1 cellular context compared by ENCODE assay signal in the genomic region with DNA sequence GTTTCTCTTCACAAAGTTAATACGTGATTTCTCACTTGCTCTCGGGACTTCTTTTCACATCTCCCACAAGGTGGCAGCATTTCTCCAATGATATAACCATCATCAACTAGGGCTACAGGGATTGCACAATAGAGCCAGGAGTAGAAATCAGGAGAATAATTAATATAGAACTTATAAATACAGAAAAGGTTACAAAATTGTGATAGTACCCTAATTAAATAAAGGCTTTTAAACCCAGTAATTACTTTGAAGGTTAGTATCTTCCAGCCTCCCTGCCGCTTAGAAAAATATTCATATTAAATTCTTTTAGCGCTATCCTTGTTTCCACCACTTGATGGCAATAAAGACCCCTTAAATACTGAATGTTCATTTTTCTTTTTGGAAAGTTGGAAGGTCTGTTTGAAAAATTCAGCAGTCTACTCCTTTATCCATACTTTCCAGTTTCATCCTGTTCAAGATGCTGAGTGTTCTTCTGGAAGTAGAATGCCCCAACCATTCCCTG.
A peak's percentile ranks its signal among the peaks of the same experiment; 100 is the strongest.
TF ChIP-seq lines count a peak whose summit lies in the region.

No MANE protein-coding gene starts in this region.

TF ChIP-seq in HepG2, 621 proteins besides CTCF, POLR2A, EP300 and RAD21 (continued from another document):
- TF ChIP-seq CEBPG (CRISPR knock-in tag; IDR thresholded peaks at IDR 0.05) = peak; percentile 94
- TF ChIP-seq GATAD2A (CRISPR knock-in tag; IDR thresholded peaks at IDR 0.05) = 0 out of 2 replicates have a peak, but pooled peaks have one; percentile 16
- no peak for TF ChIP-seq TOE1 (CRISPR knock-in tag; IDR thresholded peaks at IDR 0.05)
